Comparison of ENCODE assay signal across 10 cellular contexts in genomic region chr4:7398104-7398423, GRCh38. TPM values are rescaled to one million over a fixed set of nuclear protein-coding genes. Genes with fewer than 3 reads are reported as not detected.
A peak's percentile ranks its signal among the peaks of the same experiment; 100 is the strongest.
DNase-seq lines count a peak whose midpoint lies in the region; ATAC-seq lines count a peak whose summit lies in the region.
"Had no signal": no experiment of that assay in that cellular context is flagged by ENCODE, and none has a peak within 500 bp of the region (broad histone marks: within the 10 kb centered on the region; RNA-seq: fewer than 3 reads in every experiment).

No MANE protein-coding gene starts in this region.

- DNase-seq in EL = peak; percentile 25
- peak; percentile 97 to 99 for DNase-seq in NCI-H524 (lab: John Stamatoyannopoulos, UW)
- peak; percentile 20 for DNase-seq in epithelial cell of prostate (ENCODE audit: low read depth, low spot score)
- DNase-seq in sciatic nerve (ENCODE audit: low spot score) = peak; percentile 58
- no peak for DNase-seq in SW 1271 (lab: John Stamatoyannopoulos, UW)
- DNase-seq: GOT3; stimulated activated CD4-positive, alpha-beta T cell treated with anti-CD3 and anti-CD28 coated beads, Interleukin-4, amount 100 ng/mL, for 1 hour had no signal

- ATAC-seq in sciatic nerve (peak; percentile 14), HG03108 (IDR thresholded peaks at IDR 0.05; ENCODE audit: unreplicated experiment) (no peak), GM21529 (IDR thresholded peaks at IDR 0.05; ENCODE audit: unreplicated experiment) (no peak), GM18498 (IDR thresholded peaks at IDR 0.05; ENCODE audit: unreplicated experiment) (no peak)

- no peak overlapping the region for H3K27ac ChIP-seq in epithelial cell of prostate

- intact Hi-C loops in sciatic nerve (cut with DNase I) = no loop called here

RNA-seq across cellular contexts. Expression of gene PSAPL1, which starts 36.7 kb away (rescaled TPM):
- total RNA-seq in sciatic nerve = 0.09 TPM

Comparison
In these comparisons a context has a peak if more than half of its experiments do, and no peak if none do; other contexts are left out.
1. DNase-seq: peak in EL (single experiment), NCI-H524 (2 of 2), epithelial cell of prostate (single experiment) and sciatic nerve (single experiment); none in SW 1271 (0 of 2).